16 cellular contexts compared by ENCODE assay signal in genomic region chr3:146517684-146518435, GRCh38. TPM values are rescaled to one million over a fixed set of nuclear protein-coding genes. Genes with fewer than 3 reads are reported as not detected.
DNase-seq lines count a peak whose midpoint lies in the region; ATAC-seq, FAIRE-seq and TF ChIP-seq lines count a peak whose summit lies in the region.
"Had no signal": no experiment of that assay in that cellular context is flagged by ENCODE, and none has a peak within 500 bp of the region (broad histone marks: within the 10 kb centered on the region; RNA-seq: fewer than 3 reads in every experiment).

No MANE protein-coding gene starts in this region.

- no peak overlapping the region for H3K9ac ChIP-seq in K562 (ENCODE audit: insufficient read depth in 1 of 2, low read depth in 2 of 2, low read length in 2 of 2)
- H3K9ac ChIP-seq in liver (ENCODE audit: low read depth in 1 of 2, low read length in 2 of 2) = no peak overlapping the region

- DNase-seq in A549 (ENCODE audit: low read depth in 1 of 2, low spot score in 1 of 2) = peak in 1 of 2 experiments; percentile 28
- peak; percentile 56 for DNase-seq in LoVo (ENCODE audit: low spot score)
- DNase-seq in K562 (ENCODE audit: extremely low read depth in 1 of 4, low spot score in 3 of 4) = peak in 2 of 4 experiments; percentile 45 to 60
- no peak for DNase-seq in HuH-7 (ENCODE audit: low spot score)
- no peak for DNase-seq in dorsolateral prefrontal cortex
- no peak for DNase-seq in stimulated activated CD8-positive, alpha-beta memory T cell treated with anti-CD3 and anti-CD28 coated beads, Interleukin-4, amount 100 ng/mL, for 48 hours
- DNase-seq: activated CD4-positive, alpha-beta T cell treated with anti-CD3 and anti-CD28 coated beads, Interleukin-2, amount 50 U/mL, for 1 hour; cortex of kidney; HFFc6; stimulated activated CD4-positive, alpha-beta T cell treated with anti-CD3 and anti-CD28 coated beads, Interleukin-15, amount 100 ng/mL, for 24 hours; T-helper 9 cell had no signal

- TF ChIP-seq EP300 in A549 (IDR thresholded peaks at IDR 0.05) = no peak
- TF ChIP-seq EP300 in K562 (IDR thresholded peaks at IDR 0.05; ENCODE audit: low read length) = peak; percentile 8; the same call in 1 of the 2 replicates

- H3K4me3 ChIP-seq in A549 = no peak overlapping the region
- no peak overlapping the region for H3K4me3 ChIP-seq in K562
- H3K4me3 ChIP-seq in liver (ENCODE audit: low read depth in 1 of 3, low read length in 3 of 3) = no peak overlapping the region
- H3K4me3 ChIP-seq in dorsolateral prefrontal cortex = no peak overlapping the region
- H3K4me3 ChIP-seq: GM12878, thoracic aorta had no signal

- H3K4me1 ChIP-seq in A549 (peaks cover 17% of the 10 kb centered on the region; the same call in 1 of the 3 replicates), K562 (replicated peaks in 1 of 2; ENCODE audit: control insufficient read depth in 2 of 2, insufficient read depth in 2 of 2, low read length in 2 of 2) (peaks cover 0 to 6% of the 10 kb centered on the region in 2 experiments; a peak in 1 of 5 replicates), liver (ENCODE audit: control insufficient read depth in 4 of 4, insufficient read depth in 4 of 4, low read length in 3 of 4) (peaks cover 2 to 29% (median 13%) of the 10 kb centered on the region in 4 donors)

- H3K9me3 ChIP-seq in A549 (no peaks in the 10 kb centered on the region), K562 (replicated peaks; ENCODE audit: control insufficient read depth, insufficient read depth, low read depth, low read length) (no peaks in the 10 kb centered on the region), liver (ENCODE audit: control insufficient read depth in 4 of 4, low read length in 3 of 4) (no peaks in the 10 kb centered on the region)
- H3K9me3 ChIP-seq: thoracic aorta had no signal

- ATAC-seq in A549 (no peak), K562 (peak; percentile 93), GM21360 (IDR thresholded peaks at IDR 0.05; ENCODE audit: unreplicated experiment) (no peak)
- ATAC-seq: GM12878 had no signal

- no peak overlapping the region for H3K4me2 ChIP-seq in A549
- no peak overlapping the region for H3K4me2 ChIP-seq in K562 (ENCODE audit: insufficient read depth, low read length)

- no peak overlapping the region for H2AFZ ChIP-seq in K562 (ENCODE audit: low read depth, low read length)

- H3K36me3 ChIP-seq in K562 (ENCODE audit: control insufficient read depth, insufficient read depth, low read length) (peaks cover 55% of the 10 kb centered on the region), liver (ENCODE audit: control insufficient read depth in 4 of 4, insufficient read depth in 3 of 4, low read depth in 1 of 4, low read length in 3 of 4) (peaks cover 2 to 25% (median 12%) of the 10 kb centered on the region in 4 donors)

- no peaks in the 10 kb centered on the region for H3K79me2 ChIP-seq in K562 (ENCODE audit: control insufficient read depth, insufficient read depth, low read length)

- H3K27ac ChIP-seq in A549 (no peak overlapping the region), K562 (ENCODE audit: extremely low read depth, low read depth, low read length) (peak overlapping the region; percentile 8; the same call in 1 of the 3 replicates), liver (ENCODE audit: low read depth in 1 of 2, low read length in 2 of 2) (peak overlapping the region in 1 of 2 donors; percentile 41), dorsolateral prefrontal cortex (no peak overlapping the region)
- H3K27ac ChIP-seq: thoracic aorta had no signal

- peak; percentile 7 for FAIRE-seq in A549 (lab: Jason Lieb, UNC)
- FAIRE-seq in K562 (lab: Jason Lieb, UNC) = peak; percentile 88
- FAIRE-seq: GM12878 had no signal

- CTCF ChIA-PET in A549 (lab: Yijun Ruan, JAX) (interaction anchor here (1.2 to 1.6 kb wide), 2 partner anchors 14 to 60 kb away, joined by 3 to 4 read pairs; no protein-coding TSS in a partner anchor), K562 (lab: Yijun Ruan, JAX; ENCODE audit: low intra/inter-chr PET ratio) (no interaction called here)

- 73% methylated on average over 4 of the region's 4 CpGs for WGBS in A549 (ENCODE audit: missing lambda C conversion rate)
- 60% methylated on average over 4 of the region's 4 CpGs for WGBS in K562 (ENCODE audit: insufficient coverage, low coverage, missing lambda C conversion rate)
- 66% methylated on average over 4 of the region's 4 CpGs for WGBS in liver

- H4K20me1 ChIP-seq in K562 (replicated peaks; ENCODE audit: control insufficient read depth, insufficient read depth, low read length) = no peaks in the 10 kb centered on the region

- no peaks in the 10 kb centered on the region for H3K27me3 ChIP-seq in K562 (ENCODE audit: control insufficient read depth in 2 of 2, insufficient read depth in 2 of 2, low read length in 2 of 2)
- H3K27me3 ChIP-seq in liver (ENCODE audit: control insufficient read depth in 4 of 4, insufficient read depth in 4 of 4, low read length in 3 of 4) = no peaks in the 10 kb centered on the region
- no peaks in the 10 kb centered on the region for H3K27me3 ChIP-seq in dorsolateral prefrontal cortex

- in situ Hi-C loops in K562 (cut with MboI) = no loop called here

- BruUV-seq in K562 (replicated peaks; lab: Mats Ljungman, UMichigan) = no TSS peak

- TF ChIP-seq CTCF in A549 (IDR thresholded peaks at IDR 0.05) = no peak
- TF ChIP-seq CTCF in K562 (IDR thresholded peaks at IDR 0.05 in 2 of 3, conservative IDR thresholded peaks at IDR 0.05 in 1 of 3; ENCODE audit: insufficient read depth in 2 of 3, low read depth in 1 of 3, low read length in 3 of 3) = no peak
- no peak for TF ChIP-seq CTCF in liver (IDR thresholded peaks at IDR 0.05; ENCODE audit: low read depth, low read length, missing input control)
- TF ChIP-seq CTCF in dorsolateral prefrontal cortex (IDR thresholded peaks at IDR 0.05 in 54 of 56, conservative IDR thresholded peaks at IDR 0.05 in 2 of 56; ENCODE audit: low read depth in 1 of 56, partially characterized antibody in 56 of 56) = no peak

- POLR2A ChIA-PET in A549 (lab: Yijun Ruan, JAX) = interaction anchor here (1.1 to 1.2 kb wide), 2 partner anchors 27 to 48 kb away, joined by 3 read pairs; partner anchors contain the start of gene PLSCR2
- POLR2A ChIA-PET in K562 (lab: Yijun Ruan, JAX) = interaction anchor here (0.6 to 2.1 kb wide), 6 partner anchors 8 to 719 kb away, joined by 3 to 10 read pairs (median 4); no protein-coding TSS in a partner anchor

- H3K9me1 ChIP-seq in K562 (ENCODE audit: control insufficient read depth, insufficient read depth, low read length) = no peaks in the 10 kb centered on the region

- TF ChIP-seq POLR2A in A549 (IDR thresholded peaks at IDR 0.05; ENCODE audit: low read length) = no peak
- TF ChIP-seq POLR2A in K562 (conservative IDR thresholded peaks at IDR 0.05) = no peak

- no peak for TF ChIP-seq RAD21 in A549 (conservative IDR thresholded peaks at IDR 0.05 in 1 of 2, IDR thresholded peaks at IDR 0.05 in 1 of 2)
- 0 out of 4 replicates have a peak, but pooled peaks of 1 of the 2 experiments have one; percentile 0 for TF ChIP-seq RAD21 in K562 (CRISPR knock-in tag; conservative IDR thresholded peaks at IDR 0.05 in 1 of 2, IDR thresholded peaks at IDR 0.05 in 1 of 2)
- no peak for TF ChIP-seq RAD21 in liver (IDR thresholded peaks at IDR 0.05)

- intact Hi-C loops in K562 (cut with micrococcal nuclease) (no loop called here), dorsolateral prefrontal cortex (cut with DNase I) (no loop called here)

RNA-seq across cellular contexts. Expression of gene PLSCR1, which starts 26.5 kb away (rescaled TPM):
- 41.5 and 54.4 TPM in 2 replicates for polyA plus RNA-seq in A549 (2011; rRNA removed)
- polyA plus RNA-seq in A549 (2012; cell fraction: cytosol; rRNA removed) = 29.4 and 33.0 TPM in 2 replicates
- 24.5 and 29.3 TPM in 2 replicates for polyA plus RNA-seq in A549 (2012; cell fraction: nucleus; rRNA removed)
- polyA plus RNA-seq in A549 (2017; fragmentation: RNase III; extraction: RNeasy Plus Mini Kit Qiagen cat#74134 plus additional on column Dnase treatment) = 35.6 to 43.9 TPM (median 37.1 TPM) in 3 replicates
- polyA minus RNA-seq in A549 (2011; rRNA and poly(A)+ RNA removed) = 34.1 and 48.1 TPM in 2 replicates
- total RNA-seq in K562 (2011; cell fraction: chromatin; rRNA removed; ENCODE audit: low replicate concordance) = 27.2 and 83.9 TPM in 2 replicates
- total RNA-seq in K562 (2011; cell fraction: nucleolus; rRNA removed) = 20.2 and 23.2 TPM in 2 replicates
- total RNA-seq in K562 (2011; cell fraction: nucleoplasm; rRNA removed) = 47.4 and 70.8 TPM in 2 replicates
- total RNA-seq in K562 (2014; rRNA removed) = 51.1 and 53.9 TPM in 2 replicates
- 69.1 and 71.1 TPM in 2 replicates for total RNA-seq in K562 (2014; rRNA removed; fragmentation: Illumina TruSeq; extraction: Trizol)
- total RNA-seq in K562 (2015; rRNA removed; fragmentation: Illumina TruSeq; extraction: Trizol) = 66.6 and 75.4 TPM in 2 replicates
- total RNA-seq in K562 (2021) = 63.8 and 66.2 TPM in 2 replicates
- polyA plus RNA-seq in K562 (2011; rRNA removed) = 33.5 and 40.6 TPM in 2 replicates
- polyA plus RNA-seq in K562 (2011; cell fraction: cytosol; rRNA removed) = 33.1 and 40.0 TPM in 2 replicates
- polyA plus RNA-seq in K562 (2011; cell fraction: nucleus; rRNA removed) = 34.5 and 40.6 TPM in 2 replicates
- polyA plus RNA-seq in K562 (2012) = 49.9 and 96.5 TPM in 2 replicates
- 60.9 and 75.5 TPM in 2 replicates for polyA plus RNA-seq in K562 (2014; fragmentation: Illumina TruSeq; extraction: Trizol)
- 100 to 1,000 TPM; 115 to 122 TPM for polyA plus RNA-seq in K562 (2014; fragmentation: Nextera tagmentation; extraction: Ambion mirVana)
- 65.0 and 68.3 TPM in 2 replicates for polyA plus RNA-seq in K562 (2014; rRNA removed)
- 38.6 and 47.3 TPM in 2 replicates for polyA minus RNA-seq in K562 (2011; rRNA and poly(A)+ RNA removed)
- 15.8 and 24.2 TPM in 2 replicates for polyA minus RNA-seq in K562 (2011; cell fraction: cytosol; rRNA and poly(A)+ RNA removed)
- polyA minus RNA-seq in K562 (2011; cell fraction: nucleus; rRNA and poly(A)+ RNA removed) = 58.2 and 86.4 TPM in 2 replicates
- total RNA-seq in liver = 10 to 100 TPM; 30.2 to 76.4 TPM
- polyA plus RNA-seq in liver = 10 to 100 TPM; 31.0 to 37.7 TPM
- 100 to 1,000 TPM in 4 of 120 experiments, 10 to 100 TPM in 116; 17.6 to 125 (median 40.5) TPM for total RNA-seq in dorsolateral prefrontal cortex

RNA-seq across cellular contexts. Expression of gene PLSCR2, which starts 48.5 kb away (rescaled TPM):
- polyA plus RNA-seq in A549 (2011; rRNA removed) (0.10 TPM in 1 of 2 replicates, not detected in the other), A549 (2017; fragmentation: RNase III; extraction: RNeasy Plus Mini Kit Qiagen cat#74134 plus additional on column Dnase treatment) (not detected in 3 replicates), K562 (2011; rRNA removed) (not detected in 2 replicates), K562 (2014; fragmentation: Illumina TruSeq; extraction: Trizol) (not detected in 2 replicates), K562 (2014; fragmentation: Nextera tagmentation; extraction: Ambion mirVana) (under 1 TPM; 0.07 to 0.49 TPM), K562 (2014; rRNA removed) (not detected in 2 replicates), liver (not detected)
- 0.03 TPM in 1 of 2 replicates, not detected in the other for polyA plus RNA-seq in A549 (2012; cell fraction: cytosol; rRNA removed)
- not detected in 2 replicates for polyA plus RNA-seq in A549 (2012; cell fraction: nucleus; rRNA removed)
- 0.73 TPM in 1 of 2 replicates, not detected in the other for polyA minus RNA-seq in A549 (2011; rRNA and poly(A)+ RNA removed)
- not detected in 2 replicates for total RNA-seq in K562 (2011; cell fraction: chromatin; rRNA removed; ENCODE audit: low replicate concordance)
- 1.2 TPM in 1 of 2 replicates, not detected in the other for total RNA-seq in K562 (2011; cell fraction: nucleolus; rRNA removed)
- not detected in 2 replicates for total RNA-seq in K562 (2011; cell fraction: nucleoplasm; rRNA removed)
- total RNA-seq in K562 (2014; rRNA removed) (not detected in 2 replicates), K562 (2014; rRNA removed; fragmentation: Illumina TruSeq; extraction: Trizol) (0.25 and 0.26 TPM in 2 replicates), K562 (2015; rRNA removed; fragmentation: Illumina TruSeq; extraction: Trizol) (0.25 and 0.30 TPM in 2 replicates), K562 (2021) (0.18 and 0.40 TPM in 2 replicates), liver (under 1 TPM in 1 of 2 donors, not detected in 1; 0.25 TPM), dorsolateral prefrontal cortex (1 to 10 TPM in 8 of 120 experiments, under 1 TPM in 8, not detected in 104; 0.32 to 3.3 (median 0.99) TPM)
- 0.06 TPM in 1 of 2 replicates, not detected in the other for polyA plus RNA-seq in K562 (2011; cell fraction: cytosol; rRNA removed)
- 0.31 TPM in 1 of 2 replicates, not detected in the other for polyA plus RNA-seq in K562 (2011; cell fraction: nucleus; rRNA removed)
- 0.22 TPM in 1 of 2 replicates, not detected in the other for polyA plus RNA-seq in K562 (2012)
- not detected in 2 replicates for polyA minus RNA-seq in K562 (2011; rRNA and poly(A)+ RNA removed)
- not detected in 2 replicates for polyA minus RNA-seq in K562 (2011; cell fraction: cytosol; rRNA and poly(A)+ RNA removed)
- polyA minus RNA-seq in K562 (2011; cell fraction: nucleus; rRNA and poly(A)+ RNA removed) = not detected in 2 replicates
- total RNA-seq: GM12878, HFFc6, HT-29 had no signal
- polyA plus RNA-seq: GM12878 had no signal

Comparison
In these comparisons a context has a peak if more than half of its experiments do, and no peak if none do; other contexts are left out.
1. Of the 35 proteins assayed by ChIP-seq in both K562 and A549: peak only in K562: EHMT2, EP300 and MAFK; only in A549: none; in both: none; in neither: 30; mixed calls (peak in some experiments, not most) for 2.